Comparison of ENCODE assay signal across 23 cellular contexts in the genomic region with DNA sequence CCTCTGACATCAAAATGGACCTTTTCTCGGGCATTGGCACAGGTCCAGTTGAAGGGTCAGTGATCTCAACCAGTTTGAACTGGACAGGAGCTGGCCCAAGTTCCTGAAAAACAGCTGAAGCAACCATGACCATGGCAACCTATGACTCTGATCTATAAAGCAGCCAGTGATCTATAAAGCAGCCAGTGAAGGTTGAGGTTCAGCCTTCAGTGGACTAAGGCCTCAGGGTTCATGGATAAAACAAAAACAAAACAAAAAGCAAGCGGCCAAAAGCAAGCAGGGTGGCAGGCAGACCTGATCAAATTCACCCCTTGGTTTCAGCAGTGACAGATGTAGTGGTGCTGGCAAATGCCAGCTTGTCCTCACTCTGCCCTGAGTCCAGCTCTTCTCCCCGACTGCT. TPM values are rescaled to one million over a fixed set of nuclear protein-coding genes. Genes with fewer than 3 reads are reported as not detected.
A peak's percentile ranks its signal among the peaks of the same experiment; 100 is the strongest.
DNase-seq lines count a peak whose midpoint lies in the region; ATAC-seq, FAIRE-seq and TF ChIP-seq lines count a peak whose summit lies in the region.
"Had no signal": no experiment of that assay in that cellular context is flagged by ENCODE, and none has a peak within 500 bp of the region (broad histone marks: within the 10 kb centered on the region; RNA-seq: fewer than 3 reads in every experiment).

No MANE protein-coding gene starts in this region.

- no peak overlapping the region for H2BK20ac ChIP-seq in H1 (ENCODE audit: low read length)

- H3K4me3 ChIP-seq in H1 (ENCODE audit: extremely low read depth in 1 of 4, insufficient read depth in 2 of 4, low read depth in 3 of 4, low read length in 4 of 4), result no peak overlapping the region
- no peak overlapping the region for H3K4me3 ChIP-seq in right lobe of liver

- no peak for TF ChIP-seq POLR2A in H1 (IDR thresholded peaks at IDR 0.05; ENCODE audit: control extremely low read depth in 1 of 2, low read depth in 2 of 2, low read length in 2 of 2)
- TF ChIP-seq POLR2A in right lobe of liver (IDR thresholded peaks at IDR 0.05), result no peak

- H3K23me2 ChIP-seq in H1 (ENCODE audit: low read depth, low read length), result no peaks in the 10 kb centered on the region

- no peak overlapping the region for H2BK15ac ChIP-seq in H1 (ENCODE audit: low read length)

- H3K9me3 ChIP-seq in H1 (ENCODE audit: insufficient read depth in 2 of 2, low read depth in 1 of 2, low read length in 1 of 2), result no peaks in the 10 kb centered on the region
- H3K9me3 ChIP-seq in right lobe of liver, result no peaks in the 10 kb centered on the region
- H3K9me3 ChIP-seq: BE2C had no signal

- no peaks in the 10 kb centered on the region for H4K20me1 ChIP-seq in H1 (replicated peaks in 1 of 2; ENCODE audit: control insufficient read depth in 1 of 2, insufficient read depth in 2 of 2, low read length in 2 of 2)

- DNase-seq in H1 (ENCODE audit: low read depth in 1 of 2, low spot score in 2 of 2), result no peak
- DNase-seq in right lobe of liver, result peak; percentile 49 to 82 (median 72)
- DNase-seq in renal cortical epithelial cell (ENCODE audit: low read depth), result peak; percentile 51
- no peak for DNase-seq in DMS 273 treated with DMSO at 0.1 percent for 48 hours (lab: John Stamatoyannopoulos, UW)
- DNase-seq in NCI-H510A treated with DMSO at 0.1 percent for 48 hours (lab: John Stamatoyannopoulos, UW), result no peak
- no peak for DNase-seq in activated gamma-delta T cell treated with Interleukin-2 at 50 U/mL for 16 hours
- DNase-seq: ACHN; BE2C; C1 segment of cervical spinal cord; CD4-positive, CD25-positive, alpha-beta regulatory T cell; CD8-positive, alpha-beta memory T cell; COR-L47; GOT3; H9; IMR-90; KBM-7 had no signal

- no peak overlapping the region for H2BK120ac ChIP-seq in H1 (replicated peaks; ENCODE audit: low read depth, low read length)

- no peak overlapping the region for H3K56ac ChIP-seq in H1 (replicated peaks; ENCODE audit: insufficient read length, low read depth, low read length)

- TF ChIP-seq RAD21 in H1 (IDR thresholded peaks at IDR 0.05 in 1 of 2, conservative IDR thresholded peaks at IDR 0.05 in 1 of 2; ENCODE audit: low read depth in 2 of 2, low read length in 2 of 2), result no peak

- no peak for FAIRE-seq in H1 (lab: Jason Lieb, UNC)
- FAIRE-seq: A204.1, G401.6, GM12891, GM18507 had no signal

- ATAC-seq in right lobe of liver (peak; percentile 91 to 94 (median 93)), HG03354 (IDR thresholded peaks at IDR 0.05; ENCODE audit: poor library complexity, severe bottlenecking, unreplicated experiment) (no peak)

- no peaks in the 10 kb centered on the region for H3K79me1 ChIP-seq in H1 (ENCODE audit: low read depth, low read length)

- no peak overlapping the region for H3K9ac ChIP-seq in H1 (replicated peaks in 1 of 4; ENCODE audit: extremely low read depth in 1 of 4, low read depth in 3 of 4, low read length in 3 of 4)

- WGBS in H1 (ENCODE audit: extremely low coverage in 1 of 2, insufficient coverage in 1 of 2, insufficient read length in 1 of 2, insufficient replicate concordance in 2 of 2, low coverage in 1 of 2, low lambda C conversion rate in 2 of 2, missing lambda C conversion rate in 1 of 2), 2 experiments, result 85% methylated on average over 3 of the region's 3 CpGs; no CpG with 5 or more reads in 1 of the 2 experiments
- 17% methylated on average over 1 of the region's 3 CpGs for WGBS in right lobe of liver (ENCODE audit: insufficient coverage, low coverage, low lambda C conversion rate, missing lambda C conversion rate)

- H4K5ac ChIP-seq in H1 (ENCODE audit: insufficient read length, low read depth, low read length), result no peak overlapping the region

- CTCF ChIA-PET in H1 (lab: Charles Lee; ENCODE audit: partially characterized antibody), result interaction anchor here (0.7 to 5.6 kb wide), 6 partner anchors 11 to 100 kb away, joined by 3 to 44 read pairs (median 4); a partner anchor contains a TSS

- TF ChIP-seq CTCF in H1 (IDR thresholded peaks at IDR 0.05; ENCODE audit: control extremely low read depth in 1 of 3, insufficient read depth in 1 of 3, low read depth in 1 of 3, low read length in 3 of 3) (no peak), right lobe of liver (IDR thresholded peaks at IDR 0.05) (no peak)

- H3K4me1 ChIP-seq in H1 (replicated peaks in 1 of 4; ENCODE audit: control insufficient read depth in 3 of 4, insufficient read depth in 4 of 4, low read length in 3 of 4), result no peaks in the 10 kb centered on the region
- H3K4me1 ChIP-seq in right lobe of liver, result peaks cover 0 to 17% (median 3%) of the 10 kb centered on the region in 4 donors

- H3K79me2 ChIP-seq in H1 (ENCODE audit: control insufficient read depth in 1 of 2, insufficient read depth in 2 of 2, low read length in 2 of 2), result no peaks in the 10 kb centered on the region

- no peak overlapping the region for H2AK5ac ChIP-seq in H1 (ENCODE audit: low read depth, low read length)

- H3K36me3 ChIP-seq in H1 (ENCODE audit: control insufficient read depth in 2 of 4, insufficient read depth in 4 of 4, low read length in 3 of 4) (no peaks in the 10 kb centered on the region), right lobe of liver (no peaks in the 10 kb centered on the region)
- H3K36me3 ChIP-seq: BE2C had no signal

- no peak overlapping the region for H2BK12ac ChIP-seq in H1 (ENCODE audit: low read depth, low read length)

- H3K27me3 ChIP-seq in H1 (replicated peaks in 1 of 4; ENCODE audit: control insufficient read depth in 3 of 4, extremely low read depth in 1 of 4, insufficient read depth in 3 of 4, low read length in 3 of 4), result no peaks in the 10 kb centered on the region
- H3K27me3 ChIP-seq in right lobe of liver, result no peaks in the 10 kb centered on the region
- H3K27me3 ChIP-seq: BE2C had no signal

- H3K18ac ChIP-seq in H1 (ENCODE audit: extremely low read depth, low read length), result no peak overlapping the region

- POLR2A ChIA-PET in H1 (lab: Charles Lee; ENCODE audit: partially characterized antibody), result interaction anchor here (0.8 to 2.1 kb wide), 2 partner anchors 9 to 13 kb away, joined by 3 to 7 read pairs; a partner anchor contains a TSS

- H2AFZ ChIP-seq in H1 (ENCODE audit: low read length), result no peak overlapping the region

- no peak overlapping the region for H3K4me2 ChIP-seq in H1 (ENCODE audit: insufficient read depth in 1 of 2, low read depth in 2 of 2, low read length in 2 of 2)

- H3K4ac ChIP-seq in H1 (replicated peaks; ENCODE audit: insufficient read length, low read depth, low read length), result no peak overlapping the region

- H3K23ac ChIP-seq in H1 (ENCODE audit: insufficient read length), result no peak overlapping the region

- H4K91ac ChIP-seq in H1 (replicated peaks; ENCODE audit: insufficient read length, low read length), result no peak overlapping the region

- H3K14ac ChIP-seq in H1 (ENCODE audit: insufficient read length), result no peak overlapping the region

- no peak overlapping the region for H2BK5ac ChIP-seq in H1 (ENCODE audit: low read depth, low read length)

- H4K8ac ChIP-seq in H1 (ENCODE audit: extremely low read depth, insufficient read depth, low read length), result peak overlapping the region; percentile 41; the same call in 1 of the 2 replicates

- no peak for TF ChIP-seq EP300 in H1 (IDR thresholded peaks at IDR 0.05; ENCODE audit: borderline replicate concordance in 1 of 2, low read depth in 2 of 2, low read length in 2 of 2)

- H3K27ac ChIP-seq in H1 (ENCODE audit: low read depth, low read length), result no peak overlapping the region
- H3K27ac ChIP-seq in right lobe of liver, result peak overlapping the region in 2 of 3 donors; percentile 67 to 70
- H3K27ac ChIP-seq: HL-60 had no signal

- intact Hi-C loops in right lobe of liver (cut with DNase I), result no loop called here

TF ChIP-seq in H1, 55 proteins besides CTCF, POLR2A, EP300 and RAD21 (continues in another document):
- TF ChIP-seq CEBPB (IDR thresholded peaks at IDR 0.05; ENCODE audit: low read depth, low read length) (no peak), TCF12 (IDR thresholded peaks at IDR 0.05; ENCODE audit: low read depth, low read length) (no peak), POU5F1 (IDR thresholded peaks at IDR 0.05; ENCODE audit: low read depth, low read length) (no peak), GTF2F1 (IDR thresholded peaks at IDR 0.05; ENCODE audit: borderline replicate concordance, low read depth, low read length) (no peak)

RNA-seq across cellular contexts. Expression of a gene that starts 10.0 kb away (rescaled TPM):
- total RNA-seq in H1 (2021; fragmentation: NEBNext Ultra II Directional; extraction: Animal tissue kit (Norgen Biotek cat#: 25700)), result 2.4 and 2.6 TPM in 2 replicates
- polyA plus RNA-seq in H1 (2011; rRNA removed), result 4.1 and 4.5 TPM in 2 replicates
- polyA plus RNA-seq in H1 (2011; cell fraction: cytosol; rRNA removed), result 2.2 TPM
- polyA plus RNA-seq in H1 (2011; cell fraction: nucleus; rRNA removed), result 2.7 TPM
- polyA plus RNA-seq in H1 (2012, experiment 1 of 2), result 2.0 to 3.4 TPM (median 3.1 TPM) in 4 replicates
- 3.1 TPM for polyA plus RNA-seq in H1 (2012, experiment 2 of 2)
- polyA plus RNA-seq in H1 (2013, experiment 1 of 2), result 3.2 TPM
- polyA plus RNA-seq in H1 (2013, experiment 2 of 2), result 3.4 TPM
- polyA minus RNA-seq in H1 (2011; rRNA and poly(A)+ RNA removed), result 5.1 and 6.1 TPM in 2 replicates
- polyA minus RNA-seq in H1 (2011; cell fraction: cytosol; rRNA and poly(A)+ RNA removed), result 2.1 TPM
- polyA minus RNA-seq in H1 (2011; cell fraction: nucleus; rRNA and poly(A)+ RNA removed), result 1.5 TPM
- total RNA-seq in right lobe of liver, result under 1 TPM in 1 of 6 experiments, not detected in 5; 0.53 TPM
- total RNA-seq in renal cortical epithelial cell, result 0.15 TPM in 1 of 2 replicates, not detected in the other
- total RNA-seq: CD4-positive, CD25-positive, alpha-beta regulatory T cell; CD8-positive, alpha-beta memory T cell; HT1080; IMR-90 had no signal
- polyA plus RNA-seq: CD4-positive, CD25-positive, alpha-beta regulatory T cell; CD8-positive, alpha-beta memory T cell; IMR-90 had no signal

RNA-seq across cellular contexts. Expression of a gene that starts 30.2 kb away (rescaled TPM):
- total RNA-seq in H1 (2021; fragmentation: NEBNext Ultra II Directional; extraction: Animal tissue kit (Norgen Biotek cat#: 25700)), result 2.1 TPM in 2 replicates
- 4.4 and 4.7 TPM in 2 replicates for polyA plus RNA-seq in H1 (2011; rRNA removed)
- 2.9 TPM for polyA plus RNA-seq in H1 (2011; cell fraction: cytosol; rRNA removed)
- 7.5 TPM for polyA plus RNA-seq in H1 (2011; cell fraction: nucleus; rRNA removed)
- 3.1 to 4.5 TPM (median 4.0 TPM) in 4 replicates for polyA plus RNA-seq in H1 (2012, experiment 1 of 2)
- 1.4 TPM for polyA plus RNA-seq in H1 (2012, experiment 2 of 2)
- polyA plus RNA-seq in H1 (2013, experiment 1 of 2), result 4.5 TPM
- 5.5 TPM for polyA plus RNA-seq in H1 (2013, experiment 2 of 2)
- polyA minus RNA-seq in H1 (2011; rRNA and poly(A)+ RNA removed), result 5.1 and 6.5 TPM in 2 replicates
- 3.2 TPM for polyA minus RNA-seq in H1 (2011; cell fraction: cytosol; rRNA and poly(A)+ RNA removed)
- polyA minus RNA-seq in H1 (2011; cell fraction: nucleus; rRNA and poly(A)+ RNA removed), result 4.7 TPM
- total RNA-seq in right lobe of liver (not detected), renal cortical epithelial cell (not detected in 2 replicates)
- total RNA-seq: CD4-positive, CD25-positive, alpha-beta regulatory T cell; CD8-positive, alpha-beta memory T cell; HT1080; IMR-90 had no signal
- polyA plus RNA-seq: CD8-positive, alpha-beta memory T cell; IMR-90 had no signal

Comparison
In these comparisons a context has a peak if more than half of its experiments do, and no peak if none do; other contexts are left out.
1. DNase-seq: peak in right lobe of liver (3 of 3) and renal cortical epithelial cell (single experiment); none in H1 (0 of 2), DMS 273 treated with DMSO at 0.1 percent for 48 hours (single experiment), NCI-H510A treated with DMSO at 0.1 percent for 48 hours (single experiment) and activated gamma-delta T cell treated with Interleukin-2 at 50 U/mL for 16 hours (single experiment).